17 cellular contexts compared by ENCODE assay signal in genomic region chr21:42566524-42567180, GRCh38. TPM values are rescaled to one million over a fixed set of nuclear protein-coding genes. Genes with fewer than 3 reads are reported as not detected.
A peak's percentile ranks its signal among the peaks of the same experiment; 100 is the strongest.
DNase-seq lines count a peak whose midpoint lies in the region; ATAC-seq and TF ChIP-seq lines count a peak whose summit lies in the region.
"Had no signal": no experiment of that assay in that cellular context is flagged by ENCODE, and none has a peak within 500 bp of the region (broad histone marks: within the 10 kb centered on the region; RNA-seq: fewer than 3 reads in every experiment).

No MANE protein-coding gene starts in this region.

- CTCF ChIA-PET in WTC11 (lab: Charles Lee): interaction anchor here (1.5 kb wide), 1 partner anchor 99 kb away, joined by 3 read pairs; no protein-coding TSS in a partner anchor

- no peak for ATAC-seq in left ventricle myocardium superior
- no peak for ATAC-seq in WTC11
- no peak for ATAC-seq in aorta (ENCODE audit: low FRiP score)
- no peak for ATAC-seq in GM18867 (IDR thresholded peaks at IDR 0.05; ENCODE audit: unreplicated experiment)
- ATAC-seq: activated T-cell treated with anti-CD3 and anti-CD28 coated beads, Interleukin-2, amount 50 U/mL, for 72 hours; esophagus mucosa; psoas muscle had no signal

- intact Hi-C loops in cardiac septum (cut with DNase I) (no loop called here), left ventricle myocardium superior (cut with micrococcal nuclease) (no loop called here), aorta (cut with DNase I) (no loop called here)

- DNase-seq in cardiac septum (ENCODE audit: low spot score): peak; percentile 50
- no peak for DNase-seq in left ventricle myocardium superior
- peak; percentile 9 for DNase-seq in WTC11 (ENCODE audit: low spot score)
- DNase-seq in neural progenitor cell (ENCODE audit: low spot score): no peak
- DNase-seq in aorta: peak; percentile 27 to 58
- no peak for DNase-seq in NCI-H1417 treated with DMSO at 0.1 percent for 48 hours (lab: John Stamatoyannopoulos, UW)
- DNase-seq in NCI-H2196 treated with DMSO at 0.1 percent for 48 hours (lab: John Stamatoyannopoulos, UW; ENCODE audit: unreplicated experiment): no peak
- DNase-seq: activated CD4-positive, alpha-beta T cell treated with anti-CD3 and anti-CD28 coated beads, Interleukin-2, amount 10 ng/mL, durations not matched to agents 7 days and 5 days; activated T-cell treated with anti-CD3 and anti-CD28 coated beads, Interleukin-2, amount 50 U/mL, for 72 hours; NCI-H226; psoas muscle; stimulated activated CD4-positive, alpha-beta T cell treated with anti-CD3 and anti-CD28 coated beads, Interleukin-12 subunit alpha, Interleukin-12 subunit beta, amount 100 ng/mL, for 4 hours had no signal

- POLR2A ChIA-PET in WTC11 (lab: Charles Lee): interaction anchor here (0.6 kb wide), 1 partner anchor 354 kb away, joined by 4 read pairs; no protein-coding TSS in a partner anchor

- peaks cover 42% of the 10 kb centered on the region for H3K36me3 Mint-ChIP-seq in WTC11
- H3K36me3 Mint-ChIP-seq in neural progenitor cell: peaks cover 2% of the 10 kb centered on the region

- H3K9ac ChIP-seq in neural progenitor cell: no peak overlapping the region

- no peaks in the 10 kb centered on the region for H3K36me3 ChIP-seq in neural progenitor cell
- H3K36me3 ChIP-seq in aorta (ENCODE audit: control insufficient read depth in 1 of 2, insufficient read depth in 2 of 2, low read length in 1 of 2): peaks cover 0 to 5% of the 10 kb centered on the region in 2 donors

- H3K4me2 ChIP-seq in neural progenitor cell: no peak overlapping the region

- no peaks in the 10 kb centered on the region for H4K20me1 ChIP-seq in neural progenitor cell (ENCODE audit: low read depth)

- H3K27me3 ChIP-seq in neural progenitor cell: no peaks in the 10 kb centered on the region
- no peaks in the 10 kb centered on the region for H3K27me3 ChIP-seq in aorta (ENCODE audit: control insufficient read depth in 1 of 2, insufficient read depth in 2 of 2, low read length in 1 of 2)

- H3K9me3 ChIP-seq in neural progenitor cell (ENCODE audit: low read depth): no peaks in the 10 kb centered on the region
- H3K9me3 ChIP-seq in aorta (ENCODE audit: control insufficient read depth, low read length): no peaks in the 10 kb centered on the region
- H3K9me3 ChIP-seq: psoas muscle had no signal

- no peak overlapping the region for H3K4me3 Mint-ChIP-seq in WTC11
- H3K4me3 Mint-ChIP-seq in neural progenitor cell: no peak overlapping the region
- H3K4me3 Mint-ChIP-seq: activated CD4-positive, alpha-beta T cell treated with anti-CD3 and anti-CD28 coated beads, Interleukin-2, amount 10 ng/mL, durations not matched to agents 7 days and 5 days; activated T-cell treated with anti-CD3 and anti-CD28 coated beads, Interleukin-2, amount 50 U/mL, for 72 hours; CD4-positive, alpha-beta T cell had no signal

- 89 to 91% methylated on average over 14 to 15 of the region's 15 CpGs for WGBS in aorta, 2 donors

- no peaks in the 10 kb centered on the region for H3K27me3 Mint-ChIP-seq in WTC11 (ENCODE audit: low read depth)
- peaks cover 5% of the 10 kb centered on the region for H3K27me3 Mint-ChIP-seq in neural progenitor cell (ENCODE audit: insufficient read depth, low read depth)
- H3K27me3 Mint-ChIP-seq: activated CD4-positive, alpha-beta T cell treated with anti-CD3 and anti-CD28 coated beads, Interleukin-2, amount 10 ng/mL, durations not matched to agents 7 days and 5 days; CD4-positive, alpha-beta T cell had no signal

- no peaks in the 10 kb centered on the region for H3K9me3 Mint-ChIP-seq in WTC11
- peaks cover 2% of the 10 kb centered on the region for H3K9me3 Mint-ChIP-seq in neural progenitor cell
- H3K9me3 Mint-ChIP-seq: activated CD4-positive, alpha-beta T cell treated with anti-CD3 and anti-CD28 coated beads, Interleukin-2, amount 10 ng/mL, durations not matched to agents 7 days and 5 days; activated T-cell treated with anti-CD3 and anti-CD28 coated beads, Interleukin-2, amount 50 U/mL, for 72 hours; CD4-positive, alpha-beta T cell had no signal

- H3K4me1 ChIP-seq in neural progenitor cell (peaks cover 13% of the 10 kb centered on the region), aorta (ENCODE audit: control insufficient read depth in 1 of 2, insufficient read depth in 2 of 2, low read length in 2 of 2) (no peaks in the 10 kb centered on the region)
- H3K4me1 ChIP-seq: psoas muscle had no signal

- H3K27ac ChIP-seq in neural progenitor cell: no peak overlapping the region
- no peak overlapping the region for H3K27ac ChIP-seq in aorta (ENCODE audit: low read depth in 1 of 2, low read length in 2 of 2)
- H3K27ac ChIP-seq: psoas muscle had no signal

- TF ChIP-seq CTCF in WTC11 (IDR thresholded peaks at IDR 0.05) (no peak), neural progenitor cell (IDR thresholded peaks at IDR 0.05) (no peak)

- H2AFZ ChIP-seq in neural progenitor cell (replicated peaks): no peak overlapping the region

- no peak overlapping the region for H3K4me3 ChIP-seq in neural progenitor cell
- no peak overlapping the region for H3K4me3 ChIP-seq in aorta (ENCODE audit: low read length in 2 of 2)
- H3K4me3 ChIP-seq: psoas muscle had no signal

- no peaks in the 10 kb centered on the region for H3K79me2 ChIP-seq in neural progenitor cell (ENCODE audit: low read depth)

- H3K27ac Mint-ChIP-seq in WTC11 (peak overlapping the region; percentile 63), neural progenitor cell (peak overlapping the region; percentile 42)
- H3K27ac Mint-ChIP-seq: activated CD4-positive, alpha-beta T cell treated with anti-CD3 and anti-CD28 coated beads, Interleukin-2, amount 10 ng/mL, durations not matched to agents 7 days and 5 days; activated T-cell treated with anti-CD3 and anti-CD28 coated beads, Interleukin-2, amount 50 U/mL, for 72 hours; CD4-positive, alpha-beta T cell had no signal

- H3F3A ChIP-seq in neural progenitor cell (ENCODE audit: low read depth): no peaks in the 10 kb centered on the region

- H3K4me1 Mint-ChIP-seq in WTC11 (peaks cover 4% of the 10 kb centered on the region), neural progenitor cell (peaks cover 34% of the 10 kb centered on the region)

TF ChIP-seq in WTC11, 78 proteins besides CTCF, POLR2A, EP300 and RAD21 (continues in another document):
- no peak for TF ChIP-seq KAT7 (CRISPR knock-in tag; IDR thresholded peaks at IDR 0.05; ENCODE audit: borderline replicate concordance)
- TF ChIP-seq NFATC4 (CRISPR knock-in tag; IDR thresholded peaks at IDR 0.05): no peak
- TF ChIP-seq NFE2L1 (CRISPR knock-in tag; IDR thresholded peaks at IDR 0.05): no peak
- no peak for TF ChIP-seq ETV6 (CRISPR knock-in tag; IDR thresholded peaks at IDR 0.05)
- TF ChIP-seq IRF1 (CRISPR knock-in tag; IDR thresholded peaks at IDR 0.05): no peak
- TF ChIP-seq TCF7 (CRISPR knock-in tag; IDR thresholded peaks at IDR 0.05; ENCODE audit: low read depth): no peak
- no peak for TF ChIP-seq E2F1 (CRISPR knock-in tag; IDR thresholded peaks at IDR 0.05)
- TF ChIP-seq ERG (CRISPR knock-in tag; IDR thresholded peaks at IDR 0.05): no peak
- no peak for TF ChIP-seq FOXJ3 (CRISPR knock-in tag; IDR thresholded peaks at IDR 0.05; ENCODE audit: borderline replicate concordance)

RNA-seq across cellular contexts. Expression of gene SLC37A1, which starts 53.0 kb away (rescaled TPM):
- total RNA-seq in cardiac septum (6.7 TPM), left ventricle myocardium superior (4.0 TPM), WTC11 (2021) (22.7 to 26.3 TPM (median 25.8 TPM) in 3 replicates), neural progenitor cell (ENCODE audit: low replicate concordance) (1.2 and 6.1 TPM in 2 replicates), aorta (10 to 100 TPM in 1 of 2 donors, 1 to 10 TPM in 1; 6.5 to 11.7 TPM)
- 1 to 10 TPM; 5.0 to 6.3 TPM for polyA plus RNA-seq in aorta
- total RNA-seq: LHCN-M2, myocyte had no signal

Comparison
In these comparisons a context has a peak if more than half of its experiments do, and no peak if none do; other contexts are left out.
1. DNase-seq: peak in cardiac septum (single experiment), WTC11 (single experiment) and aorta (2 of 2); none in left ventricle myocardium superior (single experiment), neural progenitor cell (single experiment), NCI-H1417 treated with DMSO at 0.1 percent for 48 hours (single experiment) and NCI-H2196 treated with DMSO at 0.1 percent for 48 hours (single experiment).